Comparison of ENCODE assay signal across 1 cellular context in the genomic region with DNA sequence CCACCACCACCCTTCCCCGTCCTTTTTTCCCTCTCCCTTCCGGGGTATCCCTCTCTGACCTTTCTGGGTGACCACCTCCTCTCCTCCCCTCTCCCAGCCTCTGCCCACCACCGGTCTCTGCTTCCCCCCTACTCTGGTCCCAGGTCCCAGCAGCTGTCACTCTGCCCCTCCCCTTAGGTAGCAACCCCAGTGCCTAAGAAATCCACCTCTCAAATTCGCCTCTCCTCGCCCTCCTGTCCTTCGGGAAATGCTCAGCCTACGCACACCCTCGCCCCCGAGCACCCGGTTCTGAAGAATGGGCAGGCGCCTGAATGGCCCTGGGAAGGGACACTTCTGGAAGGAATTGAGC.
TF ChIP-seq lines count a peak whose summit lies in the region.

No MANE protein-coding gene starts in this region.

TF ChIP-seq in GM12878, 131 proteins besides CTCF, POLR2A, EP300 and RAD21:
- no peak for TF ChIP-seq SREBF2 (IDR thresholded peaks at IDR 0.05; ENCODE audit: low read length)
- TF ChIP-seq IRF4 (IDR thresholded peaks at IDR 0.05; ENCODE audit: low read depth, low read length): no peak
- no peak for TF ChIP-seq PBX3 (IDR thresholded peaks at IDR 0.05; ENCODE audit: insufficient replicate concordance, low read depth, low read length)
- TF ChIP-seq, protein P1, sequence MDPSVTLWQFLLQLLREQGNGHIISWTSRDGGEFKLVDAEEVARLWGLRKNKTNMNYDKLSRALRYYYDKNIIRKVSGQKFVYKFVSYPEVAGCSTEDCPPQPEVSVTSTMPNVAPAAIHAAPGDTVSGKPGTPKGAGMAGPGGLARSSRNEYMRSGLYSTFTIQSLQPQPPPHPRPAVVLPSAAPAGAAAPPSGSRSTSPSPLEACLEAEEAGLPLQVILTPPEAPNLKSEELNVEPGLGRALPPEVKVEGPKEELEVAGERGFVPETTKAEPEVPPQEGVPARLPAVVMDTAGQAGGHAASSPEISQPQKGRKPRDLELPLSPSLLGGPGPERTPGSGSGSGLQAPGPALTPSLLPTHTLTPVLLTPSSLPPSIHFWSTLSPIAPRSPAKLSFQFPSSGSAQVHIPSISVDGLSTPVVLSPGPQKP (IDR thresholded peaks at IDR 0.05; ENCODE audit: low read depth, low read length): no peak
- TF ChIP-seq YY1 (IDR thresholded peaks at IDR 0.05; ENCODE audit: low read depth, low read length): no peak
- TF ChIP-seq GABPA (IDR thresholded peaks at IDR 0.05; ENCODE audit: low read depth): no peak
- TF ChIP-seq CREM (IDR thresholded peaks at IDR 0.05; ENCODE audit: low read depth): no peak
- TF ChIP-seq USF1 (IDR thresholded peaks at IDR 0.05; ENCODE audit: borderline replicate concordance, extremely low read length, insufficient read depth, low read depth, low read length): no peak
- TF ChIP-seq KAT2A (conservative IDR thresholded peaks at IDR 0.05; ENCODE audit: control insufficient read depth, low read depth, low read length): no peak
- TF ChIP-seq MTA2 (IDR thresholded peaks at IDR 0.05; ENCODE audit: low read depth): no peak
- no peak for TF ChIP-seq CBX5 (IDR thresholded peaks at IDR 0.05; ENCODE audit: low read depth)
- no peak for TF ChIP-seq HCFC1 (IDR thresholded peaks at IDR 0.05; ENCODE audit: low read length)
- TF ChIP-seq RFX5 (IDR thresholded peaks at IDR 0.05; ENCODE audit: low read depth, low read length): no peak
- TF ChIP-seq, protein P2, sequence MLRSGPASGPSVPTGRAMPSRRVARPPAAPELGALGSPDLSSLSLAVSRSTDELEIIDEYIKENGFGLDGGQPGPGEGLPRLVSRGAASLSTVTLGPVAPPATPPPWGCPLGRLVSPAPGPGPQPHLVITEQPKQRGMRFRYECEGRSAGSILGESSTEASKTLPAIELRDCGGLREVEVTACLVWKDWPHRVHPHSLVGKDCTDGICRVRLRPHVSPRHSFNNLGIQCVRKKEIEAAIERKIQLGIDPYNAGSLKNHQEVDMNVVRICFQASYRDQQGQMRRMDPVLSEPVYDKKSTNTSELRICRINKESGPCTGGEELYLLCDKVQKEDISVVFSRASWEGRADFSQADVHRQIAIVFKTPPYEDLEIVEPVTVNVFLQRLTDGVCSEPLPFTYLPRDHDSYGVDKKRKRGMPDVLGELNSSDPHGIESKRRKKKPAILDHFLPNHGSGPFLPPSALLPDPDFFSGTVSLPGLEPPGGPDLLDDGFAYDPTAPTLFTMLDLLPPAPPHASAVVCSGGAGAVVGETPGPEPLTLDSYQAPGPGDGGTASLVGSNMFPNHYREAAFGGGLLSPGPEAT (IDR thresholded peaks at IDR 0.05; ENCODE audit: low read depth): no peak
- no peak for TF ChIP-seq ZNF622 (IDR thresholded peaks at IDR 0.05)
- TF ChIP-seq DPF2 (IDR thresholded peaks at IDR 0.05): no peak
- TF ChIP-seq ASH2L (IDR thresholded peaks at IDR 0.05; ENCODE audit: borderline replicate concordance, low read depth): no peak
- no peak for TF ChIP-seq ZBTB4 (CRISPR knock-in tag; IDR thresholded peaks at IDR 0.05)
- no peak for TF ChIP-seq STAT1 (conservative IDR thresholded peaks at IDR 0.05)
- TF ChIP-seq SP1 (IDR thresholded peaks at IDR 0.05; ENCODE audit: low read depth, low read length): no peak
